ENCODE assay signal across 15 cellular contexts in the genomic region with DNA sequence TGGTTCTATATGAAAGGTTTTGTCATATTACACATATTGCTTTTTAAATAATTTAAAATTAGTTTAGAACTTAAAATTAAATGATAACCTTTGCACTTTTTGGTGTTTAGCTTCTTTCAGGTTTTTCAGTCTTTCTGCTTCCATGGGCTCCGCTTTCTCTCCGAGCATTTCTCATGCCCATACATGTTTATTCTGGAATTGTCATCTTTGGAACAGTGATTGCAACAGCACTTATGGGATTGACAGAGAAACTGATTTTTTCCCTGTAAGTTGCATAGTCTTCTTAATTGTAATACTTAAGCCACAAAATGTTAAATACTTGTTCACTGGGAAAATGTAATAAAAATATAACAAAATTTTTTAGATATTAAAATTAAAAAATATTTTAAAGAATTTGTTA.
"Had no signal": no experiment of that assay in that cellular context is flagged by ENCODE, and none has a peak within 500 bp of the region (broad histone marks: within the 10 kb centered on the region; RNA-seq: fewer than 3 reads in every experiment).

No MANE protein-coding gene starts in this region.

- H3K4me1 ChIP-seq: heart left ventricle, suprapubic skin had no signal

- DNase-seq: effector memory CD8-positive, alpha-beta T cell; heart left ventricle; naive thymus-derived CD8-positive, alpha-beta T cell; right cardiac atrium; stimulated activated CD4-positive, alpha-beta T cell treated with anti-CD3 and anti-CD28 coated beads, Interleukin-4, amount 100 ng/mL, for 1 hour; stimulated activated CD8-positive, alpha-beta memory T cell treated with anti-CD3 and anti-CD28 coated beads, Interleukin-4, amount 100 ng/mL, for 48 hours; stimulated activated naive CD8-positive, alpha-beta T cell treated with anti-CD3 and anti-CD28 coated beads, Interleukin-15, Interleukin-2, amounts not matched to agents 100 U/mL and 50 U/mL, for 24 hours had no signal

- H3K9me3 ChIP-seq: heart left ventricle, mucosa of descending colon, ovary, suprapubic skin, thyroid gland had no signal

- ATAC-seq: heart left ventricle; naive thymus-derived CD8-positive, alpha-beta T cell; right cardiac atrium; stimulated activated naive CD8-positive, alpha-beta T cell treated with anti-CD3 and anti-CD28 coated beads, Interleukin-15, Interleukin-2, amounts not matched to agents 100 U/mL and 50 U/mL, for 24 hours had no signal

- H3K4me3 Mint-ChIP-seq: dendritic cell treated with granulocyte-macrophage colony-stimulating factor and Interleukin-4, amounts not matched to agents 40 ng/mL and 50 ng/mL, for 4 days; effector memory CD8-positive, alpha-beta T cell; naive thymus-derived CD8-positive, alpha-beta T cell; stimulated activated effector memory CD8-positive, alpha-beta T cell treated with anti-CD3 and anti-CD28 coated beads, Interleukin-12 subunit alpha, Interleukin-12 subunit beta, amount 100 ng/mL, for 72 hours; type B pancreatic cell had no signal

- H3K27ac Mint-ChIP-seq: dendritic cell treated with granulocyte-macrophage colony-stimulating factor and Interleukin-4, amounts not matched to agents 40 ng/mL and 50 ng/mL, for 4 days; effector memory CD8-positive, alpha-beta T cell; naive thymus-derived CD8-positive, alpha-beta T cell; progenitor cell of endocrine pancreas; stimulated activated effector memory CD8-positive, alpha-beta T cell treated with anti-CD3 and anti-CD28 coated beads, Interleukin-12 subunit alpha, Interleukin-12 subunit beta, amount 100 ng/mL, for 72 hours; type B pancreatic cell had no signal

- H3K9me3 Mint-ChIP-seq: dendritic cell treated with granulocyte-macrophage colony-stimulating factor and Interleukin-4, amounts not matched to agents 40 ng/mL and 50 ng/mL, for 4 days; effector memory CD8-positive, alpha-beta T cell; naive thymus-derived CD8-positive, alpha-beta T cell; stimulated activated effector memory CD8-positive, alpha-beta T cell treated with anti-CD3 and anti-CD28 coated beads, Interleukin-12 subunit alpha, Interleukin-12 subunit beta, amount 100 ng/mL, for 72 hours; type B pancreatic cell had no signal

- H3K4me3 ChIP-seq: heart left ventricle, mucosa of descending colon, ovary, suprapubic skin, thyroid gland had no signal

- H3K36me3 ChIP-seq: ovary had no signal

- H3K27me3 Mint-ChIP-seq: dendritic cell treated with granulocyte-macrophage colony-stimulating factor and Interleukin-4, amounts not matched to agents 40 ng/mL and 50 ng/mL, for 4 days; progenitor cell of endocrine pancreas; type B pancreatic cell had no signal

- H3K27me3 ChIP-seq: heart left ventricle, ovary, suprapubic skin, thyroid gland had no signal

- H3K36me3 Mint-ChIP-seq: naive thymus-derived CD8-positive, alpha-beta T cell; stimulated activated effector memory CD8-positive, alpha-beta T cell treated with anti-CD3 and anti-CD28 coated beads, Interleukin-12 subunit alpha, Interleukin-12 subunit beta, amount 100 ng/mL, for 72 hours had no signal

- H3K27ac ChIP-seq: heart left ventricle, ovary, suprapubic skin had no signal

- H3K4me1 Mint-ChIP-seq: naive thymus-derived CD8-positive, alpha-beta T cell; stimulated activated effector memory CD8-positive, alpha-beta T cell treated with anti-CD3 and anti-CD28 coated beads, Interleukin-12 subunit alpha, Interleukin-12 subunit beta, amount 100 ng/mL, for 72 hours had no signal
